Comparison of ENCODE assay signal across 8 cellular contexts in the genomic region with DNA sequence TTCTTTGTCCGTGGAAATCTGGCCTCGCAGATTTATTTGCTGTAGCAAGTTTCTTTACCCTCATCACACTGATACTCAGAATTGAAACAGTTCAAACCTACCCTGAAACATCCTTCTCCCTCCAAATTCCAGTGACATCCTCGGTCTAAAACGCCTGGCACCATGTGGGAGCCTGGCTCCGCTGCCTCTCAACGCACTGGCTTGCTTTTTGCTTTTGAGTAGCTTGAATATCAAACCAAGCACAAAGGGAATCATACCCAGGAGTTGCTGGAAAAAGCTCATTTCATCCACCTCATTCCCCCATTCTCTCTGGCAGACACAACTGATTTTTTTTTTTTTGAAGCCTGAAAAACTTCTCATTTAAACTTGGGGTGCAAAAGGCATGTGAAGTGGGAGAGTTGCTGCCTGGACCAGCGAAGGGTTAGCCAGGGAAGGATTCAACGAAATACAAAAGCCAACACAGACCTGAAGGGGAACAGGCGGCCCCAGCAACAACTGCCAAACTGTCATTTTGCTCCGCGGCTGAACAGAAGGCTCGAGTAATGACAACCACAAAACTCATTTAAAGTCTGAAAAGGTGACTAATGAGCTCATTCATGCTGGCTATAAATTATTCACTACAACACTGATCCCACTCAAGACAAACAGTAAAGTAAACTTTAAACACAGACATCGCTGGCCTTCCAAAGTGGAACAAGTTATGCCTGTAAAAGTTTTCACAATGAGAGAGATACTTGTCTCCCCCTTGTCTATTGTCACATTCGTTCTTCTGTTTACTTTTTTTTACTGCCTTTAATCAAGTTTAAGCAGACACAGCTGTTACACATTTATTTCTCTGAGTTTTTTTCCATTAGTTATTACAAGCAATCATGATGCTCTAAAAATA. TPM values are rescaled to one million over a fixed set of nuclear protein-coding genes. Genes with fewer than 3 reads are reported as not detected.
A peak's percentile ranks its signal among the peaks of the same experiment; 100 is the strongest.
DNase-seq lines count a peak whose midpoint lies in the region; ATAC-seq and TF ChIP-seq lines count a peak whose summit lies in the region.

No MANE protein-coding gene starts in this region.

- TF ChIP-seq EP300 in stomach (IDR thresholded peaks at IDR 0.05) = no peak

- H3K36me3 ChIP-seq in RWPE2 (ENCODE audit: low read depth) (no peaks in the 10 kb centered on the region), stomach (no peaks in the 10 kb centered on the region)

- H3K27ac Mint-ChIP-seq in central memory CD8-positive, alpha-beta T cell (ENCODE audit: low read depth) = peak overlapping the region; percentile 94

- H3K4me1 ChIP-seq in RWPE2 (ENCODE audit: insufficient read depth, poor library complexity, severe bottlenecking) = peaks cover 59% of the 10 kb centered on the region
- H3K4me1 ChIP-seq in stomach = peaks cover 26 to 46% (median 35%) of the 10 kb centered on the region in 4 donors

- intact Hi-C loops in stomach (cut with DNase I; ENCODE audit: low total_unique reads) = no loop called here

- H3K36me3 Mint-ChIP-seq in central memory CD8-positive, alpha-beta T cell (ENCODE audit: insufficient read depth) = peaks cover 9% of the 10 kb centered on the region

- peaks cover 31% of the 10 kb centered on the region for H3K4me1 Mint-ChIP-seq in central memory CD8-positive, alpha-beta T cell

- ATAC-seq in RWPE2 (ENCODE audit: low read depth) (peak; percentile 1; the same call in 2 of the 3 replicates), HG02571 (IDR thresholded peaks at IDR 0.05; ENCODE audit: unreplicated experiment) (no peak)
- peak; percentile 12 for ATAC-seq in central memory CD8-positive, alpha-beta T cell (replicated peaks; ENCODE audit: extremely low read depth, poor library complexity, severe bottlenecking)

- DNase-seq in stimulated activated naive CD4-positive, alpha-beta T cell treated with Interleukin-2 at 50 U/mL for 16 hours (lab: John Stamatoyannopoulos, UW) = peak; percentile 63
- DNase-seq in stimulated activated naive CD4-positive, alpha-beta T cell (lab: John Stamatoyannopoulos, UW) = no peak
- DNase-seq in RWPE2 (ENCODE audit: low spot score) = no peak
- no peak for DNase-seq in central memory CD8-positive, alpha-beta T cell (ENCODE audit: low spot score in 2 of 2)
- DNase-seq in mesenteric fat pad (ENCODE audit: low spot score) = peak; percentile 76
- DNase-seq in stomach = no peak
- DNase-seq in GF-D8 (lab: John Stamatoyannopoulos, UW) = no peak

- H3K27me3 ChIP-seq in RWPE2 (ENCODE audit: insufficient read depth, poor library complexity, severe bottlenecking) (no peaks in the 10 kb centered on the region), stomach (no peaks in the 10 kb centered on the region)

- TF ChIP-seq CTCF in RWPE2 (IDR thresholded peaks at IDR 0.05; ENCODE audit: poor library complexity, severe bottlenecking) (no peak), stomach (IDR thresholded peaks at IDR 0.05) (no peak)

- H3K4me3 ChIP-seq in RWPE2 (ENCODE audit: severe bottlenecking) (no peak overlapping the region), stomach (peak overlapping the region in 3 of 4 donors; percentile 23 to 37 (median 27))

- 24 to 35% (median 27%) methylated on average over 14 of the region's 14 CpGs for WGBS in stomach, 5 donors

- peak overlapping the region; percentile 78 for H3K4me3 Mint-ChIP-seq in central memory CD8-positive, alpha-beta T cell

- H3K27me3 Mint-ChIP-seq in central memory CD8-positive, alpha-beta T cell = no peaks in the 10 kb centered on the region

- no peak for TF ChIP-seq POLR2A in stomach (IDR thresholded peaks at IDR 0.05)

- H3K27ac ChIP-seq in RWPE2 (ENCODE audit: poor library complexity, severe bottlenecking) = peak overlapping the region; percentile 92
- H3K27ac ChIP-seq in stomach = peak overlapping the region; percentile 23 to 87 (median 69)

- H3K9me3 Mint-ChIP-seq in central memory CD8-positive, alpha-beta T cell = no peaks in the 10 kb centered on the region

- H3K9me3 ChIP-seq in RWPE2 (ENCODE audit: severe bottlenecking) = no peaks in the 10 kb centered on the region
- H3K9me3 ChIP-seq in stomach = no peaks in the 10 kb centered on the region

RNA-seq across cellular contexts. Expression of a gene that starts 12.4 kb away (rescaled TPM):
- total RNA-seq in mesenteric fat pad = 136 TPM
- 100 to 1,000 TPM in 3 of 5 donors, 10 to 100 TPM in 2; 37.4 to 126 (median 100) TPM for total RNA-seq in stomach
- 10 to 100 TPM; 12.5 to 38.5 (median 23.0) TPM for polyA plus RNA-seq in stomach

Comparison
In these comparisons a context has a peak if more than half of its experiments do, and no peak if none do; other contexts are left out.
1. DNase-seq: peak in stimulated activated naive CD4-positive, alpha-beta T cell treated with Interleukin-2 at 50 U/mL for 16 hours (single experiment) and mesenteric fat pad (single experiment); none in stimulated activated naive CD4-positive, alpha-beta T cell (0 of 6), RWPE2 (single experiment), central memory CD8-positive, alpha-beta T cell (0 of 2), stomach (single experiment) and GF-D8 (single experiment).